ENCODE assay signal across 17 cellular contexts in genomic region chr9:137111788-137112563, GRCh38. TPM values are rescaled to one million over a fixed set of nuclear protein-coding genes. Genes with fewer than 3 reads are reported as not detected.
DNase-seq lines count a peak whose midpoint lies in the region; ATAC-seq, FAIRE-seq and TF ChIP-seq lines count a peak whose summit lies in the region.
"Had no signal": no experiment of that assay in that cellular context is flagged by ENCODE, and none has a peak within 500 bp of the region (broad histone marks: within the 10 kb centered on the region; RNA-seq: fewer than 3 reads in every experiment).

No MANE protein-coding gene starts in this region.

- peaks cover 7% of the 10 kb centered on the region for H3K4me1 Mint-ChIP-seq in Caco-2 (ENCODE audit: low read depth, unreplicated experiment)
- H3K4me1 Mint-ChIP-seq: GM23338, H9 had no signal

- peaks cover 27% of the 10 kb centered on the region for H3K79me2 ChIP-seq in K562 (ENCODE audit: control insufficient read depth, insufficient read depth, low read length)

- H3K27ac Mint-ChIP-seq in Caco-2 (ENCODE audit: unreplicated experiment), result no peak overlapping the region
- H3K27ac Mint-ChIP-seq: CD14-positive monocyte, GM23338, H9 had no signal

- CTCF ChIA-PET in Caco-2 (lab: Charles Lee) (interaction anchor here (0.6 kb wide), 2 partner anchors 77 to 697 kb away, joined by 3 read pairs; no protein-coding TSS in a partner anchor), IMR-90 (lab: Yijun Ruan, JAX) (no interaction called here), K562 (lab: Yijun Ruan, JAX; ENCODE audit: low intra/inter-chr PET ratio) (no interaction called here)

- no peak overlapping the region for H3K18ac ChIP-seq in IMR-90 (ENCODE audit: low read depth, low read length)

- H2AK5ac ChIP-seq in IMR-90 (ENCODE audit: low read depth, low read length), result no peak overlapping the region

- peak overlapping the region; percentile 31 for H3K4me3 Mint-ChIP-seq in Caco-2 (ENCODE audit: unreplicated experiment)
- H3K4me3 Mint-ChIP-seq: GM23338 had no signal

- POLR2A ChIA-PET in Caco-2 (lab: Charles Lee) (no interaction called here), IMR-90 (lab: Charles Lee; ENCODE audit: unreplicated experiment) (no interaction called here), K562 (lab: Yijun Ruan, JAX) (interaction anchor here (0.7 kb wide), 1 partner anchor 17 kb away, joined by 4 read pairs; no protein-coding TSS in a partner anchor)

- H3K36me3 ChIP-seq in Caco-2 (ENCODE audit: control insufficient read depth, insufficient read depth, low read length) (no peaks in the 10 kb centered on the region; the same call in 1 of the 2 replicates), IMR-90 (ENCODE audit: control insufficient read depth, insufficient read depth, low read length) (peaks cover 48% of the 10 kb centered on the region), K562 (ENCODE audit: control insufficient read depth, insufficient read depth, low read length) (peaks cover 66% of the 10 kb centered on the region; the same call in 2 of the 3 replicates)

- in situ Hi-C loops in IMR-90 (cut with MboI; ENCODE audit: low sequenced_read_pairs), result no loop called here
- in situ Hi-C loops in K562 (cut with MboI), result no loop called here

- no peak overlapping the region for H2BK5ac ChIP-seq in IMR-90 (ENCODE audit: low read depth, low read length, poor library complexity, severe bottlenecking)

- no peak for TF ChIP-seq EP300 in K562 (IDR thresholded peaks at IDR 0.05; ENCODE audit: low read length)

- 0 out of 4 replicates have a peak, but pooled peaks cover 0 to 3% of the 10 kb centered on the region in 2 experiments for H3K79me1 ChIP-seq in IMR-90 (ENCODE audit: low read depth in 1 of 2, low read length in 2 of 2)

- intact Hi-C loops in Caco-2 (cut with micrococcal nuclease; ENCODE audit: unreplicated experiment), result no loop called here
- intact Hi-C loops in IMR-90 (cut with micrococcal nuclease), result no loop called here
- intact Hi-C loops in K562 (cut with micrococcal nuclease), result no loop called here
- intact Hi-C loops in left cardiac atrium (cut with DNase I), result no loop called here

- no peak overlapping the region for H4K91ac ChIP-seq in IMR-90 (ENCODE audit: insufficient read depth, low read depth, low read length)

- ATAC-seq in IMR-90 (ENCODE audit: low read depth), result no peak
- ATAC-seq in K562, result no peak
- no peak for ATAC-seq in HG03139 (IDR thresholded peaks at IDR 0.05; ENCODE audit: unreplicated experiment)
- ATAC-seq in left cardiac atrium, result no peak
- ATAC-seq: A549; CD8-positive, alpha-beta T cell; GM12878; GM23338 had no signal

- peaks cover 23% of the 10 kb centered on the region for H3K4me1 ChIP-seq in Caco-2
- H3K4me1 ChIP-seq in IMR-90 (ENCODE audit: control insufficient read depth, insufficient read depth, low read length), result peaks cover 6% of the 10 kb centered on the region
- H3K4me1 ChIP-seq in K562 (replicated peaks in 1 of 2; ENCODE audit: control insufficient read depth in 2 of 2, insufficient read depth in 2 of 2, low read length in 2 of 2), result peaks cover 15 to 85% of the 10 kb centered on the region in 2 experiments

- dilution Hi-C loops in IMR-90 (cut with HindIII; ENCODE audit: low sequenced_read_pairs, unreplicated experiment), result no loop called here

- H3K9me3 ChIP-seq in Caco-2, result no peaks in the 10 kb centered on the region
- no peaks in the 10 kb centered on the region for H3K9me3 ChIP-seq in IMR-90 (ENCODE audit: control insufficient read depth, insufficient read depth, low read length)
- no peaks in the 10 kb centered on the region for H3K9me3 ChIP-seq in K562 (replicated peaks; ENCODE audit: control insufficient read depth, insufficient read depth, low read depth, low read length)
- H3K9me3 ChIP-seq: A549, BE2C had no signal

- peak overlapping the region; percentile 72 for H2AK9ac ChIP-seq in IMR-90 (replicated peaks; ENCODE audit: low read depth, low read length, poor library complexity)

- no peaks in the 10 kb centered on the region for H3K9me1 ChIP-seq in IMR-90 (ENCODE audit: insufficient read depth, low read length)
- no peaks in the 10 kb centered on the region for H3K9me1 ChIP-seq in K562 (ENCODE audit: control insufficient read depth, insufficient read depth, low read length)

- H3K27me3 ChIP-seq in Caco-2 (replicated peaks; ENCODE audit: control insufficient read depth, insufficient read depth, low read length) (no peaks in the 10 kb centered on the region), IMR-90 (ENCODE audit: control insufficient read depth, insufficient read depth, low read length) (no peaks in the 10 kb centered on the region), K562 (ENCODE audit: control insufficient read depth in 2 of 2, insufficient read depth in 2 of 2, low read length in 2 of 2) (no peaks in the 10 kb centered on the region)
- H3K27me3 ChIP-seq: BE2C had no signal

- H3K4ac ChIP-seq in IMR-90 (ENCODE audit: low read depth, low read length), result no peak overlapping the region

- BruUV-seq in Caco-2 (replicated peaks; lab: Mats Ljungman, UMichigan) (no TSS peak), IMR-90 (replicated peaks; lab: Mats Ljungman, UMichigan) (no TSS peak), K562 (replicated peaks; lab: Mats Ljungman, UMichigan) (no TSS peak)

- no peak overlapping the region for H4K5ac ChIP-seq in IMR-90 (ENCODE audit: low read depth, low read length)

- H2BK120ac ChIP-seq in IMR-90 (ENCODE audit: low read depth, low read length), result no peak overlapping the region

- no peak overlapping the region for H3K4me3 ChIP-seq in Caco-2 (ENCODE audit: low read depth, low read length)
- H3K4me3 ChIP-seq in IMR-90 (ENCODE audit: insufficient read depth, low read depth, low read length), result no peak overlapping the region
- H3K4me3 ChIP-seq in K562, result no peak overlapping the region
- H3K4me3 ChIP-seq: A549, GM12878, GM23338 had no signal

- peaks cover 18% of the 10 kb centered on the region for H3K36me3 Mint-ChIP-seq in Caco-2 (ENCODE audit: insufficient read depth, unreplicated experiment)

- TF ChIP-seq CTCF in 22Rv1 (IDR thresholded peaks at IDR 0.05), result no peak
- no peak for TF ChIP-seq CTCF in Caco-2 (IDR thresholded peaks at IDR 0.05; ENCODE audit: insufficient read depth in 1 of 2, low read depth in 1 of 2, low read length in 1 of 2, severe bottlenecking in 1 of 2, unreplicated experiment in 1 of 2)
- TF ChIP-seq CTCF in IMR-90 (conservative IDR thresholded peaks at IDR 0.05; ENCODE audit: low read depth, low read length), result no peak
- TF ChIP-seq CTCF in K562 (IDR thresholded peaks at IDR 0.05 in 2 of 3, conservative IDR thresholded peaks at IDR 0.05 in 1 of 3; ENCODE audit: insufficient read depth in 2 of 3, low read depth in 1 of 3, low read length in 3 of 3), result no peak

- no peak overlapping the region for H3K14ac ChIP-seq in IMR-90 (replicated peaks; ENCODE audit: low read depth, low read length)

- no peaks in the 10 kb centered on the region for H3K9me3 Mint-ChIP-seq in Caco-2 (ENCODE audit: unreplicated experiment)
- H3K9me3 Mint-ChIP-seq: CD8-positive, alpha-beta T cell; GM23338; H9 had no signal

- H3K4me2 ChIP-seq in IMR-90 (ENCODE audit: low read depth, low read length), result no peak overlapping the region
- no peak overlapping the region for H3K4me2 ChIP-seq in K562 (ENCODE audit: insufficient read depth, low read length)
- H3K4me2 ChIP-seq: A549, GM23338 had no signal

- no peak overlapping the region for H2AFZ ChIP-seq in IMR-90 (replicated peaks; ENCODE audit: low read length, poor library complexity)
- no peak overlapping the region for H2AFZ ChIP-seq in K562 (ENCODE audit: low read depth, low read length)
- H2AFZ ChIP-seq: GM23338 had no signal

- H4K20me1 ChIP-seq in IMR-90 (ENCODE audit: insufficient read depth, low read length), result no peaks in the 10 kb centered on the region
- H4K20me1 ChIP-seq in K562 (replicated peaks; ENCODE audit: control insufficient read depth, insufficient read depth, low read length), result no peaks in the 10 kb centered on the region

- DNase-seq in Caco-2 (no peak), IMR-90 (no peak), K562 (ENCODE audit: extremely low read depth in 1 of 4, low spot score in 3 of 4) (peak in 1 of 4 experiments; percentile 13), left cardiac atrium (no peak)
- DNase-seq in activated effector memory CD4-positive, alpha-beta T cell treated with anti-CD3 and anti-CD28 coated beads, Interleukin-2, amount 50 U/mL, for 16 hours, result no peak
- DNase-seq: BE2C, DMS 273 treated with DMSO at 0.1 percent for 48 hours, H9 had no signal

- H4K8ac ChIP-seq in IMR-90 (ENCODE audit: low read depth in 2 of 2, low read length in 2 of 2), result no peak overlapping the region

- H2BK15ac ChIP-seq in IMR-90 (ENCODE audit: low read depth, low read length), result no peak overlapping the region

- no peak for TF ChIP-seq RAD21 in IMR-90 (IDR thresholded peaks at IDR 0.05; ENCODE audit: low read length)
- TF ChIP-seq RAD21 in K562 (CRISPR knock-in tag; conservative IDR thresholded peaks at IDR 0.05 in 1 of 2, IDR thresholded peaks at IDR 0.05 in 1 of 2), result no peak

- 91% methylated on average over 10 of the region's 35 CpGs; no CpG with 5 or more reads in 1 of the 2 experiments for WGBS in IMR-90 (ENCODE audit: extremely low coverage in 2 of 2, insufficient read length in 1 of 2), 2 experiments
- WGBS in K562 (ENCODE audit: insufficient coverage, low coverage, missing lambda C conversion rate), result 97% methylated on average over 16 of the region's 35 CpGs

- H2BK20ac ChIP-seq in IMR-90 (ENCODE audit: low read depth, low read length), result no peak overlapping the region

- H3K27ac ChIP-seq in 22Rv1 (peak overlapping the region; percentile 80), IMR-90 (ENCODE audit: insufficient read depth, low read length) (no peak overlapping the region), K562 (ENCODE audit: extremely low read depth, low read depth, low read length) (no peak overlapping the region)
- H3K27ac ChIP-seq: A549 had no signal

- H3K23ac ChIP-seq in IMR-90 (ENCODE audit: low read depth, low read length), result no peak overlapping the region

- FAIRE-seq in K562 (lab: Jason Lieb, UNC), result no peak
- FAIRE-seq: A549, GM12878 had no signal

- TF ChIP-seq POLR2A in IMR-90 (IDR thresholded peaks at IDR 0.05; ENCODE audit: low read depth, low read length) (no peak), K562 (conservative IDR thresholded peaks at IDR 0.05) (no peak)

- H3K56ac ChIP-seq in IMR-90 (ENCODE audit: extremely low read depth, insufficient read depth, low read length), result no peak overlapping the region

- no peaks in the 10 kb centered on the region for H3K27me3 Mint-ChIP-seq in Caco-2 (ENCODE audit: insufficient read depth, unreplicated experiment)

- H3K9ac ChIP-seq in IMR-90 (ENCODE audit: low read depth, low read length) (no peak overlapping the region), K562 (ENCODE audit: insufficient read depth in 1 of 2, low read depth in 2 of 2, low read length in 2 of 2) (no peak overlapping the region; a peak in 1 of 4 replicates)

RNA-seq across cellular contexts. Expression of gene DPP7, which starts 2.6 kb away (rescaled TPM):
- 230 and 247 TPM in 2 replicates for total RNA-seq in Caco-2 (2022)
- 14.2 and 14.9 TPM in 2 replicates for total RNA-seq in IMR-90 (2012; rRNA removed)
- polyA plus RNA-seq in IMR-90 (2012; rRNA removed), result 76.4 and 88.2 TPM in 2 replicates
- 66.6 and 114 TPM in 2 replicates for polyA plus RNA-seq in IMR-90 (2012; cell fraction: cytosol; rRNA removed)
- polyA plus RNA-seq in IMR-90 (2012; cell fraction: nucleus; rRNA removed; ENCODE audit: low replicate concordance), result 336 and 1,029 TPM in 2 replicates
- total RNA-seq in K562 (2011; cell fraction: chromatin; rRNA removed; ENCODE audit: low replicate concordance), result 175 and 615 TPM in 2 replicates
- total RNA-seq in K562 (2011; cell fraction: nucleolus; rRNA removed), result 837 and 852 TPM in 2 replicates
- 311 and 347 TPM in 2 replicates for total RNA-seq in K562 (2011; cell fraction: nucleoplasm; rRNA removed)
- total RNA-seq in K562 (2014; rRNA removed), result 231 and 272 TPM in 2 replicates
- total RNA-seq in K562 (2014; rRNA removed; fragmentation: Illumina TruSeq; extraction: Trizol), result 11.3 and 24.9 TPM in 2 replicates
- total RNA-seq in K562 (2015; rRNA removed; fragmentation: Illumina TruSeq; extraction: Trizol), result 140 and 141 TPM in 2 replicates
- total RNA-seq in K562 (2021), result 311 and 322 TPM in 2 replicates
- polyA plus RNA-seq in K562 (2011; rRNA removed), result 132 and 158 TPM in 2 replicates
- polyA plus RNA-seq in K562 (2011; cell fraction: cytosol; rRNA removed), result 141 and 377 TPM in 2 replicates
- 1,627 and 2,902 TPM in 2 replicates for polyA plus RNA-seq in K562 (2011; cell fraction: nucleus; rRNA removed)
- polyA plus RNA-seq in K562 (2012), result 245 and 282 TPM in 2 replicates
- polyA plus RNA-seq in K562 (2014; fragmentation: Illumina TruSeq; extraction: Trizol), result 48.4 and 105 TPM in 2 replicates
- polyA plus RNA-seq in K562 (2014; fragmentation: Nextera tagmentation; extraction: Ambion mirVana), result 1 to 10 TPM in 1 of 2 experiments, under 1 TPM in 1; 0.99 to 4.1 TPM
- polyA plus RNA-seq in K562 (2014; rRNA removed), result 352 and 365 TPM in 2 replicates
- 9.4 and 25.8 TPM in 2 replicates for polyA minus RNA-seq in K562 (2011; rRNA and poly(A)+ RNA removed)
- 61.7 and 63.0 TPM in 2 replicates for polyA minus RNA-seq in K562 (2011; cell fraction: cytosol; rRNA and poly(A)+ RNA removed)
- 112 and 134 TPM in 2 replicates for polyA minus RNA-seq in K562 (2011; cell fraction: nucleus; rRNA and poly(A)+ RNA removed)
- total RNA-seq in left cardiac atrium, result 100 to 1,000 TPM; 176 to 198 TPM

RNA-seq across cellular contexts. Expression of gene MAN1B1, which starts 25.2 kb away (rescaled TPM):
- total RNA-seq in Caco-2 (2022) (57.7 and 58.0 TPM in 2 replicates), IMR-90 (2012; rRNA removed) (25.0 and 28.7 TPM in 2 replicates), K562 (2014; rRNA removed) (30.1 and 35.1 TPM in 2 replicates), K562 (2014; rRNA removed; fragmentation: Illumina TruSeq; extraction: Trizol) (14.4 and 14.8 TPM in 2 replicates), K562 (2015; rRNA removed; fragmentation: Illumina TruSeq; extraction: Trizol) (21.0 and 21.6 TPM in 2 replicates), K562 (2021) (33.9 and 36.6 TPM in 2 replicates), left cardiac atrium (10 to 100 TPM; 21.9 to 28.8 TPM)
- polyA plus RNA-seq in IMR-90 (2012; rRNA removed) (49.8 and 55.1 TPM in 2 replicates), K562 (2011; rRNA removed) (27.3 and 40.1 TPM in 2 replicates), K562 (2014; fragmentation: Illumina TruSeq; extraction: Trizol) (23.8 and 31.3 TPM in 2 replicates), K562 (2014; fragmentation: Nextera tagmentation; extraction: Ambion mirVana) (under 1 TPM; 0.55 to 0.89 TPM), K562 (2014; rRNA removed) (29.6 and 33.6 TPM in 2 replicates)
- 54.5 and 68.5 TPM in 2 replicates for polyA plus RNA-seq in IMR-90 (2012; cell fraction: cytosol; rRNA removed)
- 89.2 and 183 TPM in 2 replicates for polyA plus RNA-seq in IMR-90 (2012; cell fraction: nucleus; rRNA removed; ENCODE audit: low replicate concordance)
- 158 and 355 TPM in 2 replicates for total RNA-seq in K562 (2011; cell fraction: chromatin; rRNA removed; ENCODE audit: low replicate concordance)
- 181 and 194 TPM in 2 replicates for total RNA-seq in K562 (2011; cell fraction: nucleolus; rRNA removed)
- 119 and 136 TPM in 2 replicates for total RNA-seq in K562 (2011; cell fraction: nucleoplasm; rRNA removed)
- 33.0 and 35.1 TPM in 2 replicates for polyA plus RNA-seq in K562 (2011; cell fraction: cytosol; rRNA removed)
- 128 and 134 TPM in 2 replicates for polyA plus RNA-seq in K562 (2011; cell fraction: nucleus; rRNA removed)
- 25.3 and 58.7 TPM in 2 replicates for polyA plus RNA-seq in K562 (2012)
- 32.0 and 36.7 TPM in 2 replicates for polyA minus RNA-seq in K562 (2011; rRNA and poly(A)+ RNA removed)
- polyA minus RNA-seq in K562 (2011; cell fraction: cytosol; rRNA and poly(A)+ RNA removed), result 17.1 and 24.8 TPM in 2 replicates
- polyA minus RNA-seq in K562 (2011; cell fraction: nucleus; rRNA and poly(A)+ RNA removed), result 38.5 and 64.6 TPM in 2 replicates

RNA-seq across cellular contexts. Expression of gene GRIN1, which starts 27.0 kb away (rescaled TPM):
- total RNA-seq in Caco-2 (2022), result 1.9 and 3.7 TPM in 2 replicates
- not detected in 2 replicates for total RNA-seq in IMR-90 (2012; rRNA removed)
- polyA plus RNA-seq in IMR-90 (2012; rRNA removed), result 0.04 and 0.09 TPM in 2 replicates
- 0.03 TPM in 2 replicates for polyA plus RNA-seq in IMR-90 (2012; cell fraction: cytosol; rRNA removed)
- polyA plus RNA-seq in IMR-90 (2012; cell fraction: nucleus; rRNA removed; ENCODE audit: low replicate concordance), result 0.15 and 0.29 TPM in 2 replicates
- 0.25 and 3.0 TPM in 2 replicates for total RNA-seq in K562 (2011; cell fraction: chromatin; rRNA removed; ENCODE audit: low replicate concordance)
- 0.67 and 3.3 TPM in 2 replicates for total RNA-seq in K562 (2011; cell fraction: nucleolus; rRNA removed)
- 0.53 and 1.2 TPM in 2 replicates for total RNA-seq in K562 (2011; cell fraction: nucleoplasm; rRNA removed)
- not detected in 2 replicates for total RNA-seq in K562 (2014; rRNA removed)
- total RNA-seq in K562 (2014; rRNA removed; fragmentation: Illumina TruSeq; extraction: Trizol), result not detected in 2 replicates
- total RNA-seq in K562 (2015; rRNA removed; fragmentation: Illumina TruSeq; extraction: Trizol), result not detected in 2 replicates
- total RNA-seq in K562 (2021), result 0.35 and 0.36 TPM in 2 replicates
- polyA plus RNA-seq in K562 (2011; rRNA removed), result 0.03 and 0.04 TPM in 2 replicates
- 0.04 and 0.07 TPM in 2 replicates for polyA plus RNA-seq in K562 (2011; cell fraction: cytosol; rRNA removed)
- polyA plus RNA-seq in K562 (2011; cell fraction: nucleus; rRNA removed), result 0.34 and 0.67 TPM in 2 replicates
- 0.35 and 0.38 TPM in 2 replicates for polyA plus RNA-seq in K562 (2012)
- 0.08 TPM in 1 of 2 replicates, not detected in the other for polyA plus RNA-seq in K562 (2014; fragmentation: Illumina TruSeq; extraction: Trizol)
- polyA plus RNA-seq in K562 (2014; fragmentation: Nextera tagmentation; extraction: Ambion mirVana), result not detected
- 0.08 and 0.16 TPM in 2 replicates for polyA plus RNA-seq in K562 (2014; rRNA removed)
- not detected in 2 replicates for polyA minus RNA-seq in K562 (2011; rRNA and poly(A)+ RNA removed)
- not detected in 2 replicates for polyA minus RNA-seq in K562 (2011; cell fraction: cytosol; rRNA and poly(A)+ RNA removed)
- 0.13 and 0.56 TPM in 2 replicates for polyA minus RNA-seq in K562 (2011; cell fraction: nucleus; rRNA and poly(A)+ RNA removed)
- total RNA-seq in left cardiac atrium, result not detected
- total RNA-seq: CD8-positive, alpha-beta T cell; HT1080 had no signal
- polyA plus RNA-seq: AG04450, CD14-positive monocyte had no signal

RNA-seq across cellular contexts. Expression of gene UAP1L1, which starts 34.7 kb away (rescaled TPM):
- total RNA-seq in Caco-2 (2022) (22.7 and 24.6 TPM in 2 replicates), IMR-90 (2012; rRNA removed) (2.3 and 2.5 TPM in 2 replicates), K562 (2014; rRNA removed) (3.7 and 5.1 TPM in 2 replicates), K562 (2014; rRNA removed; fragmentation: Illumina TruSeq; extraction: Trizol) (1.5 and 1.6 TPM in 2 replicates), K562 (2015; rRNA removed; fragmentation: Illumina TruSeq; extraction: Trizol) (5.1 and 5.2 TPM in 2 replicates), K562 (2021) (8.6 and 8.8 TPM in 2 replicates), left cardiac atrium (10 to 100 TPM; 13.5 to 14.0 TPM)
- polyA plus RNA-seq in IMR-90 (2012; rRNA removed) (8.7 and 9.8 TPM in 2 replicates), K562 (2011; rRNA removed) (1.5 and 3.0 TPM in 2 replicates), K562 (2014; fragmentation: Illumina TruSeq; extraction: Trizol) (5.2 and 5.3 TPM in 2 replicates), K562 (2014; fragmentation: Nextera tagmentation; extraction: Ambion mirVana) (under 1 TPM; 0.20 to 0.29 TPM), K562 (2014; rRNA removed) (5.0 and 7.1 TPM in 2 replicates)
- polyA plus RNA-seq in IMR-90 (2012; cell fraction: cytosol; rRNA removed), result 4.2 and 5.1 TPM in 2 replicates
- 45.6 and 69.6 TPM in 2 replicates for polyA plus RNA-seq in IMR-90 (2012; cell fraction: nucleus; rRNA removed; ENCODE audit: low replicate concordance)
- 10.1 and 23.7 TPM in 2 replicates for total RNA-seq in K562 (2011; cell fraction: chromatin; rRNA removed; ENCODE audit: low replicate concordance)
- total RNA-seq in K562 (2011; cell fraction: nucleolus; rRNA removed), result 16.3 and 18.0 TPM in 2 replicates
- total RNA-seq in K562 (2011; cell fraction: nucleoplasm; rRNA removed), result 9.3 and 10.3 TPM in 2 replicates
- polyA plus RNA-seq in K562 (2011; cell fraction: cytosol; rRNA removed), result 2.4 and 2.6 TPM in 2 replicates
- polyA plus RNA-seq in K562 (2011; cell fraction: nucleus; rRNA removed), result 17.8 and 18.3 TPM in 2 replicates
- polyA plus RNA-seq in K562 (2012), result 6.6 and 13.1 TPM in 2 replicates
- polyA minus RNA-seq in K562 (2011; rRNA and poly(A)+ RNA removed), result 0.69 and 0.74 TPM in 2 replicates
- 1.4 and 1.5 TPM in 2 replicates for polyA minus RNA-seq in K562 (2011; cell fraction: cytosol; rRNA and poly(A)+ RNA removed)
- polyA minus RNA-seq in K562 (2011; cell fraction: nucleus; rRNA and poly(A)+ RNA removed), result 3.0 and 4.1 TPM in 2 replicates

RNA-seq across cellular contexts. Expression of gene SAPCD2, which starts 41.6 kb away (rescaled TPM):
- total RNA-seq in Caco-2 (2022) (53.3 and 57.5 TPM in 2 replicates), IMR-90 (2012; rRNA removed) (3.3 and 3.4 TPM in 2 replicates), K562 (2014; rRNA removed) (91.8 and 115 TPM in 2 replicates), K562 (2014; rRNA removed; fragmentation: Illumina TruSeq; extraction: Trizol) (13.1 and 15.8 TPM in 2 replicates), K562 (2015; rRNA removed; fragmentation: Illumina TruSeq; extraction: Trizol) (40.8 and 42.4 TPM in 2 replicates), K562 (2021) (72.1 and 78.8 TPM in 2 replicates), left cardiac atrium (under 1 TPM; 0.39 to 0.44 TPM)
- polyA plus RNA-seq in IMR-90 (2012; rRNA removed) (4.9 and 6.4 TPM in 2 replicates), K562 (2011; rRNA removed) (18.8 and 24.2 TPM in 2 replicates), K562 (2014; fragmentation: Illumina TruSeq; extraction: Trizol) (18.3 and 41.2 TPM in 2 replicates), K562 (2014; fragmentation: Nextera tagmentation; extraction: Ambion mirVana) (1 to 10 TPM; 3.4 to 3.7 TPM), K562 (2014; rRNA removed) (56.5 and 67.8 TPM in 2 replicates)
- 3.1 and 4.5 TPM in 2 replicates for polyA plus RNA-seq in IMR-90 (2012; cell fraction: cytosol; rRNA removed)
- polyA plus RNA-seq in IMR-90 (2012; cell fraction: nucleus; rRNA removed; ENCODE audit: low replicate concordance), result 3.0 and 9.5 TPM in 2 replicates
- total RNA-seq in K562 (2011; cell fraction: chromatin; rRNA removed; ENCODE audit: low replicate concordance), result 12.7 and 42.0 TPM in 2 replicates
- 49.3 and 51.2 TPM in 2 replicates for total RNA-seq in K562 (2011; cell fraction: nucleolus; rRNA removed)
- 20.6 and 22.4 TPM in 2 replicates for total RNA-seq in K562 (2011; cell fraction: nucleoplasm; rRNA removed)
- polyA plus RNA-seq in K562 (2011; cell fraction: cytosol; rRNA removed), result 28.2 and 80.8 TPM in 2 replicates
- 42.6 and 60.8 TPM in 2 replicates for polyA plus RNA-seq in K562 (2011; cell fraction: nucleus; rRNA removed)
- polyA plus RNA-seq in K562 (2012), result 27.0 and 33.0 TPM in 2 replicates
- 6.7 and 11.1 TPM in 2 replicates for polyA minus RNA-seq in K562 (2011; rRNA and poly(A)+ RNA removed)
- 29.9 and 32.2 TPM in 2 replicates for polyA minus RNA-seq in K562 (2011; cell fraction: cytosol; rRNA and poly(A)+ RNA removed)
- polyA minus RNA-seq in K562 (2011; cell fraction: nucleus; rRNA and poly(A)+ RNA removed), result 16.6 and 17.5 TPM in 2 replicates
